Comparison of ENCODE assay signal across 8 cellular contexts in the genomic region with DNA sequence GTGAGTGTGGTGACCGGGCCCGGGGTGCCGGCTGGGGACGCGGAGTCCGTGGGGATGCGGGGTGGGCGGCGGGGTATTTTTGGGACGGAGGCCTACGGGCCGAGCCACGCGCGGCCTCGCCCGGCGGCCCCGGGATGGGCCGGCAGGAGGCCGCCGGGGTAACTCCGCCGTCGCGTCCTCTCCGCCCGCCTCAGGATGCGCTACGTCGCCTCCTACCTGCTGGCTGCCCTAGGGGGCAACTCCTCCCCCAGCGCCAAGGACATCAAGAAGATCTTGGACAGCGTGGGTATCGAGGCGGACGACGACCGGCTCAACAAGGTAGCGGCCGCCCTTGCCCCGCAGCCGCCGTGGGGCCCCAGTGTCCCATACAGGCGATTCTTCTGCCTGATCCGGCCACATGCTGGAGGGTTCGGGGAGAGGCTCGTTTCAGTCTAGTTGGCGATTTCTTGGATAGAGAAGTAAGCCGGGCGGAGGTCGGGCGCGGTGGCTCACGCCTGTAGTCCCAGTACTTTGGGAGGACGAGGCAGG. TPM values are rescaled to one million over a fixed set of nuclear protein-coding genes. Genes with fewer than 3 reads are reported as not detected.
DNase-seq lines count a peak whose midpoint lies in the region; ATAC-seq, FAIRE-seq and TF ChIP-seq lines count a peak whose summit lies in the region.

No MANE protein-coding gene starts in this region.

- H3K9ac ChIP-seq in iPS-20b (ENCODE audit: low read depth, low read length) = peak overlapping the region; percentile 100

- H3K27ac ChIP-seq in iPS-20b (ENCODE audit: low read length) (peak overlapping the region; percentile 80), temporal lobe (ENCODE audit: low read depth, low read length) (peak overlapping the region; percentile 95)

- peak overlapping the region; percentile 90 for H3K4me3 Mint-ChIP-seq in activated T-helper 2 cell treated with anti-CD3 and anti-CD28 coated beads, Interferon-gamma antibody, Interleukin-2, Interleukin-4, amounts not matched to agents 10 μg/mL and 5 μg/mL and 100 μg/mL, durations not matched to agents 14 hours and 24 hours and 36 hours (ENCODE audit: low read depth)

- H3K27me3 ChIP-seq in iPS-20b (ENCODE audit: insufficient read depth, low read length) = no peaks in the 10 kb centered on the region

- DNase-seq in AG09309 (ENCODE audit: low read depth) = no peak
- DNase-seq in HCEC 1CT = peak; percentile 0
- DNase-seq in activated T-helper 2 cell treated with anti-CD3 and anti-CD28 coated beads, Interferon-gamma antibody, Interleukin-2, Interleukin-4, amounts not matched to agents 10 μg/mL and 5 μg/mL and 100 μg/mL, durations not matched to agents 14 hours and 24 hours and 36 hours (ENCODE audit: low spot score) = no peak
- DNase-seq in GM19239 (ENCODE audit: insufficient read length, low spot score) = no peak
- DNase-seq in NCI-H128 (lab: John Stamatoyannopoulos, UW; ENCODE audit: unreplicated experiment) = no peak

- ATAC-seq in HG02798 (IDR thresholded peaks at IDR 0.05; ENCODE audit: poor library complexity, unreplicated experiment) = no peak

- FAIRE-seq in GM19239 (lab: Jason Lieb, UNC) = no peak

- peaks cover 41% of the 10 kb centered on the region for H3K36me3 ChIP-seq in iPS-20b (ENCODE audit: insufficient read depth, low read depth, low read length)

- no peak for TF ChIP-seq CTCF in AG09309 (IDR thresholded peaks at IDR 0.05; ENCODE audit: control insufficient read depth, insufficient read depth, low read depth, low read length, missing control alignments)

- peaks cover 6% of the 10 kb centered on the region; the same call in 1 of the 2 replicates for H3K4me1 ChIP-seq in iPS-20b (ENCODE audit: insufficient read depth, low read length)

- no peaks in the 10 kb centered on the region for H3K9me3 Mint-ChIP-seq in activated T-helper 2 cell treated with anti-CD3 and anti-CD28 coated beads, Interferon-gamma antibody, Interleukin-2, Interleukin-4, amounts not matched to agents 10 μg/mL and 5 μg/mL and 100 μg/mL, durations not matched to agents 14 hours and 24 hours and 36 hours

- H3K27ac Mint-ChIP-seq in activated T-helper 2 cell treated with anti-CD3 and anti-CD28 coated beads, Interferon-gamma antibody, Interleukin-2, Interleukin-4, amounts not matched to agents 10 μg/mL and 5 μg/mL and 100 μg/mL, durations not matched to agents 14 hours and 24 hours and 36 hours = peak overlapping the region; percentile 94

- intact Hi-C loops in activated T-helper 2 cell treated with anti-CD3 and anti-CD28 coated beads, Interferon-gamma antibody, Interleukin-2, Interleukin-4, amounts not matched to agents 10 μg/mL and 5 μg/mL and 100 μg/mL, durations not matched to agents 14 hours and 24 hours and 36 hours (cut with micrococcal nuclease) = no loop called here

- H3K9me3 ChIP-seq in iPS-20b (ENCODE audit: insufficient read depth, low read depth, low read length) = no peaks in the 10 kb centered on the region

- H3K27me3 Mint-ChIP-seq in activated T-helper 2 cell treated with anti-CD3 and anti-CD28 coated beads, Interferon-gamma antibody, Interleukin-2, Interleukin-4, amounts not matched to agents 10 μg/mL and 5 μg/mL and 100 μg/mL, durations not matched to agents 14 hours and 24 hours and 36 hours (ENCODE audit: low read depth) = no peaks in the 10 kb centered on the region

- H3K36me3 Mint-ChIP-seq in activated T-helper 2 cell treated with anti-CD3 and anti-CD28 coated beads, Interferon-gamma antibody, Interleukin-2, Interleukin-4, amounts not matched to agents 10 μg/mL and 5 μg/mL and 100 μg/mL, durations not matched to agents 14 hours and 24 hours and 36 hours (ENCODE audit: low read depth) = peaks cover 43% of the 10 kb centered on the region

- H3K4me3 ChIP-seq in AG09309 (ENCODE audit: control insufficient read depth, low read depth, low read length) (peak overlapping the region; percentile 97), iPS-20b (ENCODE audit: low read length) (peak overlapping the region; percentile 97)

- peaks cover 15% of the 10 kb centered on the region for H3K4me1 Mint-ChIP-seq in activated T-helper 2 cell treated with anti-CD3 and anti-CD28 coated beads, Interferon-gamma antibody, Interleukin-2, Interleukin-4, amounts not matched to agents 10 μg/mL and 5 μg/mL and 100 μg/mL, durations not matched to agents 14 hours and 24 hours and 36 hours (ENCODE audit: low read depth)

RNA-seq across cellular contexts. Expression of gene RPLP2, which starts 0.3 kb away (rescaled TPM):
- total RNA-seq in activated T-helper 2 cell treated with anti-CD3 and anti-CD28 coated beads, Interferon-gamma antibody, Interleukin-2, Interleukin-4, amounts not matched to agents 10 μg/mL and 5 μg/mL and 100 μg/mL, durations not matched to agents 14 hours and 24 hours and 36 hours = 2,210 and 2,217 TPM in 2 replicates
- 250 TPM for total RNA-seq in temporal lobe

RNA-seq across cellular contexts. Expression of gene PIDD1, which starts 5.1 kb away (rescaled TPM):
- total RNA-seq in activated T-helper 2 cell treated with anti-CD3 and anti-CD28 coated beads, Interferon-gamma antibody, Interleukin-2, Interleukin-4, amounts not matched to agents 10 μg/mL and 5 μg/mL and 100 μg/mL, durations not matched to agents 14 hours and 24 hours and 36 hours = 27.3 and 27.6 TPM in 2 replicates
- 4.9 TPM for total RNA-seq in temporal lobe

RNA-seq across cellular contexts. Expression of gene PNPLA2, which starts 8.6 kb away (rescaled TPM):
- total RNA-seq in activated T-helper 2 cell treated with anti-CD3 and anti-CD28 coated beads, Interferon-gamma antibody, Interleukin-2, Interleukin-4, amounts not matched to agents 10 μg/mL and 5 μg/mL and 100 μg/mL, durations not matched to agents 14 hours and 24 hours and 36 hours = 56.1 and 59.8 TPM in 2 replicates
- 4.4 TPM for total RNA-seq in temporal lobe

RNA-seq across cellular contexts. Expression of gene SLC25A22, which starts 12.0 kb away (rescaled TPM):
- total RNA-seq in activated T-helper 2 cell treated with anti-CD3 and anti-CD28 coated beads, Interferon-gamma antibody, Interleukin-2, Interleukin-4, amounts not matched to agents 10 μg/mL and 5 μg/mL and 100 μg/mL, durations not matched to agents 14 hours and 24 hours and 36 hours = 58.7 and 64.5 TPM in 2 replicates
- 19.7 TPM for total RNA-seq in temporal lobe

RNA-seq across cellular contexts. Expression of gene CRACR2B, which starts 17.6 kb away (rescaled TPM):
- total RNA-seq in activated T-helper 2 cell treated with anti-CD3 and anti-CD28 coated beads, Interferon-gamma antibody, Interleukin-2, Interleukin-4, amounts not matched to agents 10 μg/mL and 5 μg/mL and 100 μg/mL, durations not matched to agents 14 hours and 24 hours and 36 hours = 4.9 and 5.1 TPM in 2 replicates
- total RNA-seq in temporal lobe = under 0.01 TPM

Comparison
In these comparisons a context has a peak if more than half of its experiments do, and no peak if none do; other contexts are left out.
1. RNA of gene PNPLA2, which starts 8.6 kb away (total RNA-seq): 56.1 to 59.8 TPM in activated T-helper 2 cell treated with anti-CD3 and anti-CD28 coated beads, Interferon-gamma antibody, Interleukin-2, Interleukin-4, amounts not matched to agents 10 μg/mL and 5 μg/mL and 100 μg/mL, durations not matched to agents 14 hours and 24 hours and 36 hours; 4.4 TPM in temporal lobe (single experiment); every median in the first group is over 10 times any median in the second.